ENCODE assay signal across 1 cellular context in the genomic region with DNA sequence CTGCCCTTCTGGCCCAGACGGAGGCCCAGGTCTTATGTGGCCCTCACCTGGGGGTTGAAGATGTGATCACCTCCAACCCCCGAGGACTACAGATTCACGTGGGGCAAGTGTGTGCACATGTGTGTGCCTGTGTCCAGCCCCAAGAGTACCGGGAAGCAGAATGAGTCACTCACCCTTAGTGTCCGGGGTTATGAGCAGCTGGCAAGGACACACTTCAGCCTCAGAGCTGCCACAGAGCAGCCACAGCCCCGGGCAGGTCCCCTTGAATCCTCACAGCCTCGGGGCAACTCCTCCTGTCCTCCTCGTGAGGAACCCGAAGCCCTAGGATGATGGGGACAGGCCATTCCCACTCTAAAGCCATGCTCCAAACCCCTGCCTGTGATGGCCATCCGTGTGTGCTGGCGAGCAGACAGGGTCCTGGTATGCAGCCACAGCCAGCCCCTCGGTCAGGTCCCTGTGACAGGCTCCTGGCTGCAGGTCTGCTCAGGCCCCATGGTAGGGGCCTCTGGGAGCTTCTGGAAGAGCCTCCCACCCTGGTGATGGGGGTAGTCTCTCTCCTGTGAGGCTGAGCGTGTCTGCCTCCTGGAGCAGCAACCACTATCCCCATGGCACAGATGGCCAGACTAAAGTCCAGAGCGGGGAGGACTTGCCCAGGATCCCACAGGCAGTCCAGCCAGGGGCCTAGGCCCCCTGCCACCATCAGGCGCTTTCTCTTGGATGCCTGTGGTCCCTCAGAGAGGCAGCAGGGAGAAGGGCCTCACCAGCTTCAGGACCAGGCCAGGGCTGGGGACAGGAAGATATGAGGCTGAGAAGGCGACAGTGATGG.
A peak's percentile ranks its signal among the peaks of the same experiment; 100 is the strongest.
TF ChIP-seq lines count a peak whose summit lies in the region.

No MANE protein-coding gene starts in this region.

TF ChIP-seq in HepG2, 621 proteins besides CTCF, POLR2A, EP300 and RAD21 (continued from another document and continues in another):
- TF ChIP-seq, protein P1, sequence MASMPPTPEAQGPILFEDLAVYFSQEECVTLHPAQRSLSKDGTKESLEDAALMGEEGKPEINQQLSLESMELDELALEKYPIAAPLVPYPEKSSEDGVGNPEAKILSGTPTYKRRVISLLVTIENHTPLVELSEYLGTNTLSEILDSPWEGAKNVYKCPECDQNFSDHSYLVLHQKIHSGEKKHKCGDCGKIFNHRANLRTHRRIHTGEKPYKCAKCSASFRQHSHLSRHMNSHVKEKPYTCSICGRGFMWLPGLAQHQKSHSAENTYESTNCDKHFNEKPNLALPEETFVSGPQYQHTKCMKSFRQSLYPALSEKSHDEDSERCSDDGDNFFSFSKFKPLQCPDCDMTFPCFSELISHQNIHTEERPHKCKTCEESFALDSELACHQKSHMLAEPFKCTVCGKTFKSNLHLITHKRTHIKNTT (CRISPR knock-in tag; IDR thresholded peaks at IDR 0.05), result no peak
- TF ChIP-seq, protein P2, sequence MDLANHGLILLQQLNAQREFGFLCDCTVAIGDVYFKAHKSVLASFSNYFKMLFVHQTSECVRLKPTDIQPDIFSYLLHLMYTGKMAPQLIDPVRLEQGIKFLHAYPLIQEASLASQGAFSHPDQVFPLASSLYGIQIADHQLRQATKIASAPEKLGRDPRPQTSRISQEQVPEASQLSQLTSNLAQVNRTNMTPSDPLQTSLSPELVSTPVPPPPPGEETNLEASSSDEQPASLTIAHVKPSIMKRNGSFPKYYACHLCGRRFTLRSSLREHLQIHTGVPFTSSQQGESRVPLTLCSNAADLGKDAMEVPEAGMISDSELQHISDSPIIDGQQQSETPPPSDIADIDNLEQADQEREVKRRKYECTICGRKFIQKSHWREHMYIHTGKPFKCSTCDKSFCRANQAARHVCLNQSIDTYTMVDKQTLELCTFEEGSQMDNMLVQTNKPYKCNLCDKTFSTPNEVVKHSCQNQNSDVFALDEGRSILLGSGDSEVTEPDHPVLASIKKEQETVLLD (CRISPR knock-in tag; IDR thresholded peaks at IDR 0.05; ENCODE audit: low read depth), result no peak
- TF ChIP-seq, protein P3, sequence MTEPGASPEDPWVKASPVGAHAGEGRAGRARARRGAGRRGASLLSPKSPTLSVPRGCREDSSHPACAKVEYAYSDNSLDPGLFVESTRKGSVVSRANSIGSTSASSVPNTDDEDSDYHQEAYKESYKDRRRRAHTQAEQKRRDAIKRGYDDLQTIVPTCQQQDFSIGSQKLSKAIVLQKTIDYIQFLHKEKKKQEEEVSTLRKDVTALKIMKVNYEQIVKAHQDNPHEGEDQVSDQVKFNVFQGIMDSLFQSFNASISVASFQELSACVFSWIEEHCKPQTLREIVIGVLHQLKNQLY (CRISPR knock-in tag; IDR thresholded peaks at IDR 0.05), result no peak
- TF ChIP-seq PPARG (CRISPR knock-in tag; conservative IDR thresholded peaks at IDR 0.05), result no peak
- TF ChIP-seq RBM22 (optimal IDR thresholded peaks at IDR 0.05; ENCODE audit: low read length), result no peak
- TF ChIP-seq ZNF788 (CRISPR knock-in tag; IDR thresholded peaks at IDR 0.05; ENCODE audit: borderline replicate concordance), result peak; percentile 34; the same call in 1 of the 2 replicates
- TF ChIP-seq HDAC1 (CRISPR knock-in tag; IDR thresholded peaks at IDR 0.05), result peak; percentile 15; the same call in 1 of the 2 replicates
- 0 out of 2 replicates have a peak, but pooled peaks have one; percentile 26 for TF ChIP-seq KMT2B (CRISPR knock-in tag; IDR thresholded peaks at IDR 0.05)
- TF ChIP-seq, protein P4, sequence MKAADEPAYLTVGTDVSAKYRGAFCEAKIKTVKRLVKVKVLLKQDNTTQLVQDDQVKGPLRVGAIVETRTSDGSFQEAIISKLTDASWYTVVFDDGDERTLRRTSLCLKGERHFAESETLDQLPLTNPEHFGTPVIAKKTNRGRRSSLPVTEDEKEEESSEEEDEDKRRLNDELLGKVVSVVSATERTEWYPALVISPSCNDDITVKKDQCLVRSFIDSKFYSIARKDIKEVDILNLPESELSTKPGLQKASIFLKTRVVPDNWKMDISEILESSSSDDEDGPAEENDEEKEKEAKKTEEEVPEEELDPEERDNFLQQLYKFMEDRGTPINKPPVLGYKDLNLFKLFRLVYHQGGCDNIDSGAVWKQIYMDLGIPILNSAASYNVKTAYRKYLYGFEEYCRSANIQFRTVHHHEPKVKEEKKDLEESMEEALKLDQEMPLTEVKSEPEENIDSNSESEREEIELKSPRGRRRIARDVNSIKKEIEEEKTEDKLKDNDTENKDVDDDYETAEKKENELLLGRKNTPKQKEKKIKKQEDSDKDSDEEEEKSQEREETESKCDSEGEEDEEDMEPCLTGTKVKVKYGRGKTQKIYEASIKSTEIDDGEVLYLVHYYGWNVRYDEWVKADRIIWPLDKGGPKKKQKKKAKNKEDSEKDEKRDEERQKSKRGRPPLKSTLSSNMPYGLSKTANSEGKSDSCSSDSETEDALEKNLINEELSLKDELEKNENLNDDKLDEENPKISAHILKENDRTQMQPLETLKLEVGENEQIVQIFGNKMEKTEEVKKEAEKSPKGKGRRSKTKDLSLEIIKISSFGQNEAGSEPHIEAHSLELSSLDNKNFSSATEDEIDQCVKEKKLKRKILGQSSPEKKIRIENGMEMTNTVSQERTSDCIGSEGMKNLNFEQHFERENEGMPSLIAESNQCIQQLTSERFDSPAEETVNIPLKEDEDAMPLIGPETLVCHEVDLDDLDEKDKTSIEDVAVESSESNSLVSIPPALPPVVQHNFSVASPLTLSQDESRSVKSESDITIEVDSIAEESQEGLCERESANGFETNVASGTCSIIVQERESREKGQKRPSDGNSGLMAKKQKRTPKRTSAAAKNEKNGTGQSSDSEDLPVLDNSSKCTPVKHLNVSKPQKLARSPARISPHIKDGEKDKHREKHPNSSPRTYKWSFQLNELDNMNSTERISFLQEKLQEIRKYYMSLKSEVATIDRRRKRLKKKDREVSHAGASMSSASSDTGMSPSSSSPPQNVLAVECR (CRISPR knock-in tag; IDR thresholded peaks at IDR 0.05; ENCODE audit: borderline replicate concordance), result 0 out of 2 replicates have a peak, but pooled peaks have one; percentile 13
- TF ChIP-seq KDM6A (CRISPR knock-in tag; IDR thresholded peaks at IDR 0.05; ENCODE audit: low read depth), result no peak
- TF ChIP-seq RXRB (CRISPR knock-in tag; IDR thresholded peaks at IDR 0.05; ENCODE audit: borderline replicate concordance), result 0 out of 2 replicates have a peak, but pooled peaks have one; percentile 12
- peak; percentile 67; the same call in 1 of the 2 replicates for TF ChIP-seq ZNF598 (CRISPR knock-in tag; IDR thresholded peaks at IDR 0.05; ENCODE audit: borderline replicate concordance)
- TF ChIP-seq MXI1 (IDR thresholded peaks at IDR 0.05; ENCODE audit: borderline replicate concordance, low read depth, low read length), result 0 out of 3 replicates have a peak, but pooled peaks have one; percentile 28
- no peak for TF ChIP-seq ATF1 (CRISPR knock-in tag; IDR thresholded peaks at IDR 0.05)
- TF ChIP-seq JUND (CRISPR knock-in tag; IDR thresholded peaks at IDR 0.05), result 0 out of 2 replicates have a peak, but pooled peaks have one; percentile 47
- TF ChIP-seq, protein P5, sequence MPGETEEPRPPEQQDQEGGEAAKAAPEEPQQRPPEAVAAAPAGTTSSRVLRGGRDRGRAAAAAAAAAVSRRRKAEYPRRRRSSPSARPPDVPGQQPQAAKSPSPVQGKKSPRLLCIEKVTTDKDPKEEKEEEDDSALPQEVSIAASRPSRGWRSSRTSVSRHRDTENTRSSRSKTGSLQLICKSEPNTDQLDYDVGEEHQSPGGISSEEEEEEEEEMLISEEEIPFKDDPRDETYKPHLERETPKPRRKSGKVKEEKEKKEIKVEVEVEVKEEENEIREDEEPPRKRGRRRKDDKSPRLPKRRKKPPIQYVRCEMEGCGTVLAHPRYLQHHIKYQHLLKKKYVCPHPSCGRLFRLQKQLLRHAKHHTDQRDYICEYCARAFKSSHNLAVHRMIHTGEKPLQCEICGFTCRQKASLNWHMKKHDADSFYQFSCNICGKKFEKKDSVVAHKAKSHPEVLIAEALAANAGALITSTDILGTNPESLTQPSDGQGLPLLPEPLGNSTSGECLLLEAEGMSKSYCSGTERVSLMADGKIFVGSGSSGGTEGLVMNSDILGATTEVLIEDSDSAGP (CRISPR knock-in tag; IDR thresholded peaks at IDR 0.05; ENCODE audit: borderline replicate concordance), result peak; percentile 62; the same call in 1 of the 2 replicates
- no peak for TF ChIP-seq MYNN (CRISPR knock-in tag; IDR thresholded peaks at IDR 0.05; ENCODE audit: low read depth)
- no peak for TF ChIP-seq MATR3 (CRISPR knock-in tag; IDR thresholded peaks at IDR 0.05)
- TF ChIP-seq LRRFIP1 (CRISPR knock-in tag; conservative IDR thresholded peaks at IDR 0.05), result no peak
- no peak for TF ChIP-seq RNF2 (conservative IDR thresholded peaks at IDR 0.05; ENCODE audit: low read depth)
- no peak for TF ChIP-seq ZNF143 (CRISPR knock-in tag; IDR thresholded peaks at IDR 0.05)
- TF ChIP-seq SAP130 (CRISPR knock-in tag; IDR thresholded peaks at IDR 0.05; ENCODE audit: low read depth), result peak; percentile 63
- no peak for TF ChIP-seq NR2F1 (CRISPR knock-in tag; IDR thresholded peaks at IDR 0.05)
- TF ChIP-seq ZNF839 (CRISPR knock-in tag; IDR thresholded peaks at IDR 0.05; ENCODE audit: borderline replicate concordance), result peak; percentile 8; the same call in 1 of the 2 replicates
- no peak for TF ChIP-seq ZNF441 (CRISPR knock-in tag; IDR thresholded peaks at IDR 0.05; ENCODE audit: borderline replicate concordance)
- TF ChIP-seq ZNF430 (CRISPR knock-in tag; IDR thresholded peaks at IDR 0.05), result 0 out of 2 replicates have a peak, but pooled peaks have one; percentile 39
- 0 out of 2 replicates have a peak, but pooled peaks have one; percentile 29 for TF ChIP-seq HNRNPL (IDR thresholded peaks at IDR 0.05; ENCODE audit: low read depth, low read length)
- no peak for TF ChIP-seq SRSF4 (IDR thresholded peaks at IDR 0.05; ENCODE audit: low read depth, low read length, poor library complexity, severe bottlenecking)
- TF ChIP-seq, protein P6, sequence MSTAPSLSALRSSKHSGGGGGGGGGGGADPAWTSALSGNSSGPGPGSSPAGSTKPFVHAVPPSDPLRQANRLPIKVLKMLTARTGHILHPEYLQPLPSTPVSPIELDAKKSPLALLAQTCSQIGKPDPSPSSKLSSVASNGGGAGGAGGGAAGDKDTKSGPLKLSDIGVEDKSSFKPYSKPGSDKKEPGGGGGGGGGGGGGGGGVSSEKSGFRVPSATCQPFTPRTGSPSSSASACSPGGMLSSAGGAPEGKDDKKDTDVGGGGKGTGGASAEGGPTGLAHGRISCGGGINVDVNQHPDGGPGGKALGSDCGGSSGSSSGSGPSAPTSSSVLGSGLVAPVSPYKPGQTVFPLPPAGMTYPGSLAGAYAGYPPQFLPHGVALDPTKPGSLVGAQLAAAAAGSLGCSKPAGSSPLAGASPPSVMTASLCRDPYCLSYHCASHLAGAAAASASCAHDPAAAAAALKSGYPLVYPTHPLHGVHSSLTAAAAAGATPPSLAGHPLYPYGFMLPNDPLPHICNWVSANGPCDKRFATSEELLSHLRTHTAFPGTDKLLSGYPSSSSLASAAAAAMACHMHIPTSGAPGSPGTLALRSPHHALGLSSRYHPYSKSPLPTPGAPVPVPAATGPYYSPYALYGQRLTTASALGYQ (CRISPR knock-in tag; IDR thresholded peaks at IDR 0.05), result no peak
- TF ChIP-seq ZNF883 (CRISPR knock-in tag; IDR thresholded peaks at IDR 0.05; ENCODE audit: not compliant biosample characterization), result peak; percentile 72
- TF ChIP-seq HIVEP1 (CRISPR knock-in tag; IDR thresholded peaks at IDR 0.05), result no peak
- no peak for TF ChIP-seq RELA (CRISPR knock-in tag; IDR thresholded peaks at IDR 0.05)
- peak; percentile 67 for TF ChIP-seq ZNF687 (CRISPR knock-in tag; IDR thresholded peaks at IDR 0.05)
- TF ChIP-seq ZSCAN22 (CRISPR knock-in tag; IDR thresholded peaks at IDR 0.05), result no peak
- TF ChIP-seq, protein P7, sequence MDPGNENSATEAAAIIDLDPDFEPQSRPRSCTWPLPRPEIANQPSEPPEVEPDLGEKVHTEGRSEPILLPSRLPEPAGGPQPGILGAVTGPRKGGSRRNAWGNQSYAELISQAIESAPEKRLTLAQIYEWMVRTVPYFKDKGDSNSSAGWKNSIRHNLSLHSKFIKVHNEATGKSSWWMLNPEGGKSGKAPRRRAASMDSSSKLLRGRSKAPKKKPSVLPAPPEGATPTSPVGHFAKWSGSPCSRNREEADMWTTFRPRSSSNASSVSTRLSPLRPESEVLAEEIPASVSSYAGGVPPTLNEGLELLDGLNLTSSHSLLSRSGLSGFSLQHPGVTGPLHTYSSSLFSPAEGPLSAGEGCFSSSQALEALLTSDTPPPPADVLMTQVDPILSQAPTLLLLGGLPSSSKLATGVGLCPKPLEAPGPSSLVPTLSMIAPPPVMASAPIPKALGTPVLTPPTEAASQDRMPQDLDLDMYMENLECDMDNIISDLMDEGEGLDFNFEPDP (CRISPR knock-in tag; conservative IDR thresholded peaks at IDR 0.05), result no peak
